ENCODE assay signal across 10 cellular contexts in the genomic region with DNA sequence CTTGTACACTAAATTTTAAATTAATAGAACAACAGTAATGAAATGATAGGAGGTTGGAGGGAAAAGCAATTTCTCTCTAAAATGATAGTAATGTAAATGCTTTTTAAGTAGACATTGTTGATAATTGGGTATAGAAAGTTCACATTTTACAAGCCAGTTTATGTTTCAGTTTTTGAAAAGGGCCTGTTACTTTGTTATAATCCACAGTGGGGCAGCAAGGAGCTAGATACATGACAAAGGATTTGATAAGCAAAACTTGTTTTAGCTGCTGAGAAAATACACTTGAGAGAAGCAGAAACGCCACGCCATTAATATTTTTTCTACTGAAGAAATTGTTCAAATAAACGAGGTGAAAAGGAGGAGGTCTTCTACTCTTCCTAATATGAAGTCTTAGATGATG. TPM values are rescaled to one million over a fixed set of nuclear protein-coding genes. Genes with fewer than 3 reads are reported as not detected.
DNase-seq lines count a peak whose midpoint lies in the region; ATAC-seq, FAIRE-seq and TF ChIP-seq lines count a peak whose summit lies in the region.
"Had no signal": no experiment of that assay in that cellular context is flagged by ENCODE, and none has a peak within 500 bp of the region (broad histone marks: within the 10 kb centered on the region; RNA-seq: fewer than 3 reads in every experiment).

No MANE protein-coding gene starts in this region.

- 78% methylated on average over 3 of the region's 3 CpGs for WGBS in K562 (ENCODE audit: insufficient coverage, low coverage, missing lambda C conversion rate)
- no CpG with 5 or more reads among the region's 3 CpGs for WGBS in mesendoderm (ENCODE audit: extremely low coverage, insufficient coverage, low lambda C conversion rate)

- H3K79me2 ChIP-seq in K562 (ENCODE audit: control insufficient read depth, insufficient read depth, low read length) (peaks cover 24% of the 10 kb centered on the region; the same call in 2 of the 3 replicates), mesendoderm (ENCODE audit: control insufficient read depth, insufficient read depth, low read length) (no peaks in the 10 kb centered on the region)

- no peak overlapping the region for H3K23ac ChIP-seq in mesendoderm (ENCODE audit: low read length)

- H3K27me3 Mint-ChIP-seq in Calu3 (ENCODE audit: unreplicated experiment): no peaks in the 10 kb centered on the region
- no peaks in the 10 kb centered on the region for H3K27me3 Mint-ChIP-seq in stimulated activated naive CD8-positive, alpha-beta T cell treated with anti-CD3 and anti-CD28 coated beads, Interleukin-15, amount 100 ng/mL, for 72 hours
- no peaks in the 10 kb centered on the region for H3K27me3 Mint-ChIP-seq in activated T-helper 2 cell treated with anti-CD3 and anti-CD28 coated beads, Interferon-gamma antibody, Interleukin-2, Interleukin-4, amounts not matched to agents 10 μg/mL and 5 μg/mL and 100 μg/mL, durations not matched to agents 14 hours and 24 hours and 36 hours (ENCODE audit: low read depth)
- H3K27me3 Mint-ChIP-seq: activated B cell treated with CpG ODN at 0.5 μM for 24 hours had no signal

- H3K4ac ChIP-seq in mesendoderm (ENCODE audit: low read depth, low read length): no peak overlapping the region

- POLR2A ChIA-PET in K562 (lab: Yijun Ruan, JAX): interaction anchor here (0.5 to 2.4 kb wide), 6 partner anchors 9 to 692 kb away, joined by 3 to 16 read pairs (median 3); no protein-coding TSS in a partner anchor

- H3K4me1 Mint-ChIP-seq in Calu3 (ENCODE audit: low read depth, unreplicated experiment): peaks cover 12% of the 10 kb centered on the region
- H3K4me1 Mint-ChIP-seq in stimulated activated naive CD8-positive, alpha-beta T cell treated with anti-CD3 and anti-CD28 coated beads, Interleukin-15, amount 100 ng/mL, for 72 hours: peaks cover 19% of the 10 kb centered on the region
- H3K4me1 Mint-ChIP-seq in activated T-helper 2 cell treated with anti-CD3 and anti-CD28 coated beads, Interferon-gamma antibody, Interleukin-2, Interleukin-4, amounts not matched to agents 10 μg/mL and 5 μg/mL and 100 μg/mL, durations not matched to agents 14 hours and 24 hours and 36 hours (ENCODE audit: low read depth): peaks cover 31% of the 10 kb centered on the region

- H2BK5ac ChIP-seq in mesendoderm (ENCODE audit: low read length): no peak overlapping the region

- H3K4me1 ChIP-seq in K562 (replicated peaks in 1 of 2; ENCODE audit: control insufficient read depth in 2 of 2, insufficient read depth in 2 of 2, low read length in 2 of 2): no peaks in the 10 kb centered on the region
- no peaks in the 10 kb centered on the region for H3K4me1 ChIP-seq in mesendoderm (ENCODE audit: control insufficient read depth, low read depth, low read length)

- H3K27ac ChIP-seq in K562 (ENCODE audit: extremely low read depth, low read depth, low read length): no peak overlapping the region
- H3K27ac ChIP-seq in mesendoderm (ENCODE audit: low read depth, low read length): no peak overlapping the region
- H3K27ac ChIP-seq: neutrophil had no signal

- H3K27me3 ChIP-seq in K562 (ENCODE audit: control insufficient read depth in 2 of 2, insufficient read depth in 2 of 2, low read length in 2 of 2) (no peaks in the 10 kb centered on the region), mesendoderm (ENCODE audit: insufficient read depth, low read length, poor library complexity) (no peaks in the 10 kb centered on the region)
- H3K27me3 ChIP-seq: neutrophil had no signal

- no peaks in the 10 kb centered on the region for H4K20me1 ChIP-seq in K562 (replicated peaks; ENCODE audit: control insufficient read depth, insufficient read depth, low read length)

- H3K36me3 ChIP-seq in K562 (ENCODE audit: control insufficient read depth, insufficient read depth, low read length): peaks cover 96% of the 10 kb centered on the region
- H3K36me3 ChIP-seq in mesendoderm (ENCODE audit: control insufficient read depth, insufficient read depth, low read length): no peaks in the 10 kb centered on the region

- H3K9me3 Mint-ChIP-seq in Calu3 (ENCODE audit: low read depth, unreplicated experiment): no peaks in the 10 kb centered on the region
- no peaks in the 10 kb centered on the region for H3K9me3 Mint-ChIP-seq in stimulated activated naive CD8-positive, alpha-beta T cell treated with anti-CD3 and anti-CD28 coated beads, Interleukin-15, amount 100 ng/mL, for 72 hours
- H3K9me3 Mint-ChIP-seq in activated T-helper 2 cell treated with anti-CD3 and anti-CD28 coated beads, Interferon-gamma antibody, Interleukin-2, Interleukin-4, amounts not matched to agents 10 μg/mL and 5 μg/mL and 100 μg/mL, durations not matched to agents 14 hours and 24 hours and 36 hours: no peaks in the 10 kb centered on the region
- H3K9me3 Mint-ChIP-seq: activated B cell treated with CpG ODN at 0.5 μM for 24 hours had no signal

- no TSS peak for BruUV-seq in Calu3 (replicated peaks; lab: Mats Ljungman, UMichigan)
- BruUV-seq in K562 (replicated peaks; lab: Mats Ljungman, UMichigan): no TSS peak

- no peak overlapping the region for H3K4me3 Mint-ChIP-seq in Calu3 (ENCODE audit: low read depth, unreplicated experiment)
- no peak overlapping the region for H3K4me3 Mint-ChIP-seq in stimulated activated naive CD8-positive, alpha-beta T cell treated with anti-CD3 and anti-CD28 coated beads, Interleukin-15, amount 100 ng/mL, for 72 hours
- H3K4me3 Mint-ChIP-seq in activated T-helper 2 cell treated with anti-CD3 and anti-CD28 coated beads, Interferon-gamma antibody, Interleukin-2, Interleukin-4, amounts not matched to agents 10 μg/mL and 5 μg/mL and 100 μg/mL, durations not matched to agents 14 hours and 24 hours and 36 hours (ENCODE audit: low read depth): no peak overlapping the region
- H3K4me3 Mint-ChIP-seq: activated B cell treated with CpG ODN at 0.5 μM for 24 hours had no signal

- TF ChIP-seq CTCF in Calu3 (IDR thresholded peaks at IDR 0.05; ENCODE audit: unreplicated experiment) (peak; percentile 15), K562 (IDR thresholded peaks at IDR 0.05 in 2 of 3, conservative IDR thresholded peaks at IDR 0.05 in 1 of 3; ENCODE audit: insufficient read depth in 2 of 3, low read depth in 1 of 3, low read length in 3 of 3) (peak; percentile 16 to 38 (median 28); a peak in 2 of 6 replicates)

- TF ChIP-seq POLR2A in K562 (conservative IDR thresholded peaks at IDR 0.05): no peak

- TF ChIP-seq RAD21 in K562 (CRISPR knock-in tag; conservative IDR thresholded peaks at IDR 0.05 in 1 of 2, IDR thresholded peaks at IDR 0.05 in 1 of 2): peak in 1 of 2 experiments; percentile 44; a peak in 2 of 4 replicates

- H3K4me3 ChIP-seq in K562 (no peak overlapping the region), mesendoderm (ENCODE audit: low read length) (no peak overlapping the region)

- no peaks in the 10 kb centered on the region for H3K79me1 ChIP-seq in mesendoderm (ENCODE audit: low read length)

- CTCF ChIA-PET in Calu3 (lab: Charles Lee) (interaction anchor here (1.0 to 1.3 kb wide), 2 partner anchors 35 to 431 kb away, joined by 3 to 4 read pairs; no protein-coding TSS in a partner anchor), K562 (lab: Yijun Ruan, JAX; ENCODE audit: low intra/inter-chr PET ratio) (interaction anchor here (0.7 to 1.0 kb wide), 2 partner anchors 10 to 49 kb away, joined by 3 to 4 read pairs; no protein-coding TSS in a partner anchor)

- no peak overlapping the region for H4K5ac ChIP-seq in mesendoderm (ENCODE audit: low read length)

- peaks cover 3% of the 10 kb centered on the region for H3K9me1 ChIP-seq in K562 (ENCODE audit: control insufficient read depth, insufficient read depth, low read length)

- in situ Hi-C loops in K562 (cut with MboI): no loop called here

- no peak overlapping the region for H3K27ac Mint-ChIP-seq in Calu3 (ENCODE audit: unreplicated experiment)
- H3K27ac Mint-ChIP-seq in stimulated activated naive CD8-positive, alpha-beta T cell treated with anti-CD3 and anti-CD28 coated beads, Interleukin-15, amount 100 ng/mL, for 72 hours: peak overlapping the region in 1 of 2 donors; percentile 57
- no peak overlapping the region for H3K27ac Mint-ChIP-seq in activated T-helper 2 cell treated with anti-CD3 and anti-CD28 coated beads, Interferon-gamma antibody, Interleukin-2, Interleukin-4, amounts not matched to agents 10 μg/mL and 5 μg/mL and 100 μg/mL, durations not matched to agents 14 hours and 24 hours and 36 hours
- H3K27ac Mint-ChIP-seq: activated B cell treated with CpG ODN at 0.5 μM for 24 hours had no signal

- no peak overlapping the region for H2BK120ac ChIP-seq in mesendoderm (ENCODE audit: low read depth, low read length)

- no peak overlapping the region for H2BK15ac ChIP-seq in mesendoderm (replicated peaks; ENCODE audit: low read depth)

- no peak overlapping the region for H3K4me2 ChIP-seq in K562 (ENCODE audit: insufficient read depth, low read length)
- no peak overlapping the region for H3K4me2 ChIP-seq in mesendoderm (ENCODE audit: low read length)

- no peak overlapping the region for H3K9ac ChIP-seq in K562 (ENCODE audit: insufficient read depth in 1 of 2, low read depth in 2 of 2, low read length in 2 of 2)
- H3K9ac ChIP-seq in mesendoderm (ENCODE audit: low read length): no peak overlapping the region

- H2AK5ac ChIP-seq in mesendoderm (ENCODE audit: low read length): no peak overlapping the region

- TF ChIP-seq EP300 in K562 (IDR thresholded peaks at IDR 0.05; ENCODE audit: low read length): no peak

- peaks cover 56% of the 10 kb centered on the region for H3K36me3 Mint-ChIP-seq in Calu3 (ENCODE audit: insufficient read depth, unreplicated experiment)
- H3K36me3 Mint-ChIP-seq in activated T-helper 2 cell treated with anti-CD3 and anti-CD28 coated beads, Interferon-gamma antibody, Interleukin-2, Interleukin-4, amounts not matched to agents 10 μg/mL and 5 μg/mL and 100 μg/mL, durations not matched to agents 14 hours and 24 hours and 36 hours (ENCODE audit: low read depth): peaks cover 73% of the 10 kb centered on the region

- no peak overlapping the region for H2AFZ ChIP-seq in K562 (ENCODE audit: low read depth, low read length)

- intact Hi-C loops in Calu3 (cut with micrococcal nuclease; ENCODE audit: unreplicated experiment) (loop anchor here (2.0 to 10.0 kb wide), 2 partner anchors 34 to 130 kb away; no protein-coding TSS in a partner anchor), K562 (cut with micrococcal nuclease) (loop anchor here (5.0 to 10.0 kb wide), 2 partner anchors 38 to 130 kb away; no protein-coding TSS in a partner anchor)
- intact Hi-C loops in activated T-helper 2 cell treated with anti-CD3 and anti-CD28 coated beads, Interferon-gamma antibody, Interleukin-2, Interleukin-4, amounts not matched to agents 10 μg/mL and 5 μg/mL and 100 μg/mL, durations not matched to agents 14 hours and 24 hours and 36 hours (cut with micrococcal nuclease): loop anchor here (5.0 kb wide), 1 partner anchor 247 kb away; a partner anchor contains a TSS

- H3K56ac ChIP-seq in mesendoderm (ENCODE audit: low read length): no peak overlapping the region

- no peak for DNase-seq in Calu3
- DNase-seq in LHCN-M2 (ENCODE audit: low read depth): peak; percentile 23
- peak in 1 of 4 experiments; percentile 30 for DNase-seq in K562 (ENCODE audit: extremely low read depth in 1 of 4, low spot score in 3 of 4)
- peak; percentile 38 for DNase-seq in mesendoderm
- no peak for DNase-seq in COLO829 (ENCODE audit: low spot score)
- DNase-seq in stimulated activated naive CD8-positive, alpha-beta T cell treated with anti-CD3 and anti-CD28 coated beads, Interleukin-15, amount 100 ng/mL, for 72 hours: no peak
- no peak for DNase-seq in activated T-helper 2 cell treated with anti-CD3 and anti-CD28 coated beads, Interferon-gamma antibody, Interleukin-2, Interleukin-4, amounts not matched to agents 10 μg/mL and 5 μg/mL and 100 μg/mL, durations not matched to agents 14 hours and 24 hours and 36 hours (ENCODE audit: low spot score)
- DNase-seq: activated B cell treated with CpG ODN at 0.5 μM for 24 hours had no signal

- H3K9me3 ChIP-seq in K562 (replicated peaks; ENCODE audit: control insufficient read depth, insufficient read depth, low read depth, low read length): no peaks in the 10 kb centered on the region
- H3K9me3 ChIP-seq: neutrophil had no signal

- peak; percentile 61; the same call in 2 of the 3 replicates for ATAC-seq in K562
- no peak for ATAC-seq in stimulated activated naive CD8-positive, alpha-beta T cell treated with anti-CD3 and anti-CD28 coated beads, Interleukin-15, amount 100 ng/mL, for 72 hours
- ATAC-seq in GM19023 (IDR thresholded peaks at IDR 0.05; ENCODE audit: unreplicated experiment): no peak

- no peak overlapping the region for H3K18ac ChIP-seq in mesendoderm (ENCODE audit: low read length)

- peak; percentile 26 for FAIRE-seq in K562 (lab: Jason Lieb, UNC)

- no peak overlapping the region for H4K8ac ChIP-seq in mesendoderm (ENCODE audit: low read depth, low read length)

RNA-seq across cellular contexts. Expression of a gene that starts 30.2 kb away (rescaled TPM):
- total RNA-seq in Calu3 (2022) (99.6 and 102 TPM in 2 replicates), LHCN-M2 (2014; rRNA removed) (37.4 and 39.7 TPM in 2 replicates), K562 (2014; rRNA removed) (128 and 129 TPM in 2 replicates), K562 (2014; rRNA removed; fragmentation: Illumina TruSeq; extraction: Trizol) (99.3 and 108 TPM in 2 replicates), K562 (2015; rRNA removed; fragmentation: Illumina TruSeq; extraction: Trizol) (96.1 and 103 TPM in 2 replicates), K562 (2021) (66.6 and 67.0 TPM in 2 replicates)
- 18.0 TPM for polyA plus RNA-seq in LHCN-M2 (2012)
- 177 and 602 TPM in 2 replicates for total RNA-seq in K562 (2011; cell fraction: chromatin; rRNA removed; ENCODE audit: low replicate concordance)
- 97.2 and 131 TPM in 2 replicates for total RNA-seq in K562 (2011; cell fraction: nucleolus; rRNA removed)
- total RNA-seq in K562 (2011; cell fraction: nucleoplasm; rRNA removed): 216 and 303 TPM in 2 replicates
- polyA plus RNA-seq in K562 (2011; rRNA removed) (84.9 and 88.0 TPM in 2 replicates), K562 (2014; fragmentation: Illumina TruSeq; extraction: Trizol) (65.8 and 81.9 TPM in 2 replicates), K562 (2014; fragmentation: Nextera tagmentation; extraction: Ambion mirVana) (10 to 100 TPM; 40.8 to 47.0 TPM), K562 (2014; rRNA removed) (58.8 and 63.4 TPM in 2 replicates)
- polyA plus RNA-seq in K562 (2011; cell fraction: cytosol; rRNA removed): 23.1 and 26.0 TPM in 2 replicates
- 342 and 521 TPM in 2 replicates for polyA plus RNA-seq in K562 (2011; cell fraction: nucleus; rRNA removed)
- 42.0 and 50.5 TPM in 2 replicates for polyA plus RNA-seq in K562 (2012)
- 127 and 147 TPM in 2 replicates for polyA minus RNA-seq in K562 (2011; rRNA and poly(A)+ RNA removed)
- 25.1 and 32.1 TPM in 2 replicates for polyA minus RNA-seq in K562 (2011; cell fraction: cytosol; rRNA and poly(A)+ RNA removed)
- polyA minus RNA-seq in K562 (2011; cell fraction: nucleus; rRNA and poly(A)+ RNA removed): 431 and 526 TPM in 2 replicates
- 46.2 TPM for polyA plus RNA-seq in mesendoderm (2013, experiment 1 of 2)
- 46.4 TPM for polyA plus RNA-seq in mesendoderm (2013, experiment 2 of 2)
- total RNA-seq in activated T-helper 2 cell treated with anti-CD3 and anti-CD28 coated beads, Interferon-gamma antibody, Interleukin-2, Interleukin-4, amounts not matched to agents 10 μg/mL and 5 μg/mL and 100 μg/mL, durations not matched to agents 14 hours and 24 hours and 36 hours: 67.8 and 69.9 TPM in 2 replicates

Comparison
In these comparisons a context has a peak if more than half of its experiments do, and no peak if none do; other contexts are left out.
1. DNase-seq: peak in LHCN-M2 (single experiment) and mesendoderm (single experiment); none in Calu3 (single experiment), COLO829 (single experiment), stimulated activated naive CD8-positive, alpha-beta T cell treated with anti-CD3 and anti-CD28 coated beads, Interleukin-15, amount 100 ng/mL, for 72 hours (0 of 2) and activated T-helper 2 cell treated with anti-CD3 and anti-CD28 coated beads, Interferon-gamma antibody, Interleukin-2, Interleukin-4, amounts not matched to agents 10 μg/mL and 5 μg/mL and 100 μg/mL, durations not matched to agents 14 hours and 24 hours and 36 hours (single experiment).